In genomic region chr4:83581411-83582288, GRCh38 we compare ENCODE assay signal across 10 cellular contexts. TPM values are rescaled to one million over a fixed set of nuclear protein-coding genes. Genes with fewer than 3 reads are reported as not detected.
DNase-seq lines count a peak whose midpoint lies in the region; ATAC-seq, FAIRE-seq and TF ChIP-seq lines count a peak whose summit lies in the region.
"Had no signal": no experiment of that assay in that cellular context is flagged by ENCODE, and none has a peak within 500 bp of the region (broad histone marks: within the 10 kb centered on the region; RNA-seq: fewer than 3 reads in every experiment).

No MANE protein-coding gene starts in this region.

- no peak overlapping the region for H3K4me2 ChIP-seq in SK-N-SH
- H3K4me2 ChIP-seq: neural progenitor cell had no signal

- peaks cover 0 to 3% of the 10 kb centered on the region in 2 experiments; a peak in 1 of 4 replicates for H3K4me1 ChIP-seq in SK-N-SH (ENCODE audit: control insufficient read depth in 1 of 2, insufficient read depth in 2 of 2, low read depth in 1 of 2, low read length in 1 of 2)

- no peaks in the 10 kb centered on the region for H3F3A ChIP-seq in SK-N-SH (replicated peaks; ENCODE audit: insufficient read depth)

- H2AFZ ChIP-seq in SK-N-SH (ENCODE audit: low read depth), result no peak overlapping the region
- H2AFZ ChIP-seq: neural progenitor cell had no signal

- ATAC-seq in GM21423 (IDR thresholded peaks at IDR 0.05; ENCODE audit: unreplicated experiment) (peak; percentile 85), HG03342 (IDR thresholded peaks at IDR 0.05; ENCODE audit: unreplicated experiment) (peak; percentile 75), activated B cell treated with CpG ODN at 0.5 μM for 24 hours (ENCODE audit: low read depth) (peak; percentile 84)

- no peak for TF ChIP-seq CTCF in activated B cell treated with CpG ODN at 0.5 μM for 24 hours (IDR thresholded peaks at IDR 0.05)
- TF ChIP-seq CTCF in SK-N-SH (IDR thresholded peaks at IDR 0.05), result no peak

- H4K20me1 ChIP-seq in SK-N-SH (ENCODE audit: insufficient read depth), result no peaks in the 10 kb centered on the region

- POLR2A ChIA-PET in activated B cell treated with CpG ODN at 0.5 μM for 24 hours (lab: Charles Lee), result interaction anchor here (0.6 to 2.3 kb wide), 15 partner anchors 9 to 1152 kb away, joined by 3 to 22 read pairs (median 3); partner anchors contain the start of genes COPS4, COQ2, GPAT3 and HELQ
- POLR2A ChIA-PET in SK-N-SH (lab: Yijun Ruan, JAX), result no interaction called here

- H3K79me2 ChIP-seq in SK-N-SH (ENCODE audit: insufficient read depth), result no peaks in the 10 kb centered on the region

- H3K9me2 ChIP-seq in SK-N-SH, result no peaks in the 10 kb centered on the region

- peak overlapping the region; percentile 83 for H3K27ac Mint-ChIP-seq in activated B cell treated with CpG ODN at 0.5 μM for 24 hours
- H3K27ac Mint-ChIP-seq: activated naive CD4-positive, alpha-beta T cell treated with anti-CD3 and anti-CD28 coated beads, Interleukin-2, amount 10 ng/mL, durations not matched to agents 7 days and 5 days; neural progenitor cell had no signal

- no peak for TF ChIP-seq POLR2A in GM12892 (IDR thresholded peaks at IDR 0.05; ENCODE audit: low read depth, low read length)

- no peak overlapping the region for H3K9ac ChIP-seq in SK-N-SH
- H3K9ac ChIP-seq: neural progenitor cell had no signal

- CTCF ChIA-PET in activated B cell treated with CpG ODN at 0.5 μM for 24 hours (lab: Charles Lee), result interaction anchor here (0.6 to 2.0 kb wide), 15 partner anchors 10 to 508 kb away, joined by 3 to 9 read pairs (median 3); partner anchors contain the start of gene GPAT3
- CTCF ChIA-PET in SK-N-SH (lab: Yijun Ruan, JAX), result no interaction called here

- H3K27me3 ChIP-seq in SK-N-SH (ENCODE audit: insufficient read depth), result no peaks in the 10 kb centered on the region; the same call in 1 of the 2 replicates
- H3K27me3 ChIP-seq: neural progenitor cell had no signal

- peak; percentile 84 for FAIRE-seq in GM12892 (lab: Jason Lieb, UNC)

- no peaks in the 10 kb centered on the region for H3K27me3 Mint-ChIP-seq in activated B cell treated with CpG ODN at 0.5 μM for 24 hours
- H3K27me3 Mint-ChIP-seq: activated naive CD4-positive, alpha-beta T cell treated with anti-CD3 and anti-CD28 coated beads, Interleukin-2, amount 10 ng/mL, durations not matched to agents 7 days and 5 days had no signal

- intact Hi-C loops in activated B cell treated with CpG ODN at 0.5 μM for 24 hours (cut with micrococcal nuclease), result loop anchor here (1.0 kb wide), 8 partner anchors 11 to 297 kb away; partner anchors contain the start of genes ABRAXAS1, COQ2, GPAT3 and HELQ

- TF ChIP-seq RAD21 in SK-N-SH (IDR thresholded peaks at IDR 0.05; ENCODE audit: low read length), result no peak

- no peak overlapping the region for H3K27ac ChIP-seq in SK-N-SH (ENCODE audit: low read depth in 2 of 2, low read length in 1 of 2)
- H3K27ac ChIP-seq: neural progenitor cell had no signal

- no peak overlapping the region for H3K4me3 ChIP-seq in SK-N-SH (ENCODE audit: low read depth in 2 of 2, low read length in 1 of 2)
- H3K4me3 ChIP-seq: neural progenitor cell had no signal

- H3K4me1 Mint-ChIP-seq in activated B cell treated with CpG ODN at 0.5 μM for 24 hours, result peaks cover 21% of the 10 kb centered on the region
- H3K4me1 Mint-ChIP-seq: activated naive CD4-positive, alpha-beta T cell treated with anti-CD3 and anti-CD28 coated beads, Interleukin-2, amount 10 ng/mL, durations not matched to agents 7 days and 5 days; neural progenitor cell had no signal

- WGBS in SK-N-SH (ENCODE audit: low lambda C conversion rate), result 25% methylated on average over 10 of the region's 10 CpGs

- DNase-seq in GM12892 (ENCODE audit: insufficient read length) (no peak), activated B cell treated with CpG ODN at 0.5 μM for 24 hours (peak; percentile 23), NCI-H2107 treated with DMSO at 0.1 percent for 48 hours (lab: John Stamatoyannopoulos, UW; ENCODE audit: unreplicated experiment) (no peak), iPS-NIHi7 (ENCODE audit: extremely low spot score) (no peak), SK-N-DZ (ENCODE audit: low spot score) (no peak), SK-N-SH (no peak)
- DNase-seq: activated naive CD4-positive, alpha-beta T cell treated with anti-CD3 and anti-CD28 coated beads, Interleukin-2, amount 10 ng/mL, durations not matched to agents 7 days and 5 days had no signal

- H3K4me3 Mint-ChIP-seq in activated B cell treated with CpG ODN at 0.5 μM for 24 hours, result peak overlapping the region; percentile 75
- H3K4me3 Mint-ChIP-seq: activated naive CD4-positive, alpha-beta T cell treated with anti-CD3 and anti-CD28 coated beads, Interleukin-2, amount 10 ng/mL, durations not matched to agents 7 days and 5 days; neural progenitor cell had no signal

- no peaks in the 10 kb centered on the region for H3K9me3 ChIP-seq in SK-N-SH

- no peaks in the 10 kb centered on the region for H3K36me3 Mint-ChIP-seq in activated B cell treated with CpG ODN at 0.5 μM for 24 hours (ENCODE audit: low read depth)
- H3K36me3 Mint-ChIP-seq: activated naive CD4-positive, alpha-beta T cell treated with anti-CD3 and anti-CD28 coated beads, Interleukin-2, amount 10 ng/mL, durations not matched to agents 7 days and 5 days; neural progenitor cell had no signal

- no peak for TF ChIP-seq EP300 in SK-N-SH (IDR thresholded peaks at IDR 0.05; ENCODE audit: borderline replicate concordance in 1 of 2, low read depth in 1 of 2, low read length in 1 of 2)

- no peaks in the 10 kb centered on the region for H3K36me3 ChIP-seq in SK-N-SH (replicated peaks in 1 of 2; ENCODE audit: control insufficient read depth in 1 of 2, insufficient read depth in 2 of 2, low read length in 1 of 2)
- H3K36me3 ChIP-seq: neural progenitor cell had no signal

- H3K9me3 Mint-ChIP-seq in activated B cell treated with CpG ODN at 0.5 μM for 24 hours, result no peaks in the 10 kb centered on the region
- H3K9me3 Mint-ChIP-seq: activated naive CD4-positive, alpha-beta T cell treated with anti-CD3 and anti-CD28 coated beads, Interleukin-2, amount 10 ng/mL, durations not matched to agents 7 days and 5 days had no signal

TF ChIP-seq in SK-N-SH, 30 proteins besides CTCF, POLR2A, EP300 and RAD21:
- no peak for TF ChIP-seq USF2 (IDR thresholded peaks at IDR 0.05; ENCODE audit: borderline replicate concordance, low read depth, low read length)
- TF ChIP-seq CHD2 (IDR thresholded peaks at IDR 0.05; ENCODE audit: low read length, partially characterized antibody), result no peak
- no peak for TF ChIP-seq TEAD4 (IDR thresholded peaks at IDR 0.05; ENCODE audit: borderline replicate concordance, insufficient read depth)
- TF ChIP-seq FOSL2 (IDR thresholded peaks at IDR 0.05; ENCODE audit: borderline replicate concordance, low read depth), result no peak
- no peak for TF ChIP-seq GATA2 (CRISPR knock-in tag; IDR thresholded peaks at IDR 0.05)
- no peak for TF ChIP-seq EZH2phosphoT487 (IDR thresholded peaks at IDR 0.05; ENCODE audit: borderline replicate concordance, low read depth)
- TF ChIP-seq MEF2A (IDR thresholded peaks at IDR 0.05; ENCODE audit: borderline replicate concordance, low read depth), result no peak
- no peak for TF ChIP-seq SMC3 (IDR thresholded peaks at IDR 0.05; ENCODE audit: low read depth, low read length)

RNA-seq across cellular contexts. Expression of gene GPAT3, which starts 45.7 kb away (rescaled TPM):
- polyA plus RNA-seq in GM12892 (2012; ENCODE audit: missing spikeins), result 0.19 TPM
- total RNA-seq in activated B cell treated with CpG ODN at 0.5 μM for 24 hours, result 0.76 and 0.91 TPM in 2 replicates
- polyA plus RNA-seq in SK-N-DZ (2014; cell fraction: cytosol; rRNA removed), result not detected in 2 replicates
- not detected in 2 replicates for polyA plus RNA-seq in SK-N-DZ (2014; cell fraction: nucleus; rRNA removed)
- polyA plus RNA-seq in SK-N-SH (2012; rRNA removed), result 0.02 TPM in 1 of 2 replicates, not detected in the other
- polyA plus RNA-seq in SK-N-SH (2012; cell fraction: cytosol; rRNA removed), result 0.01 and 0.04 TPM in 2 replicates
- not detected in 2 replicates for polyA plus RNA-seq in SK-N-SH (2012; cell fraction: nucleus; rRNA removed)
